ENCODE assay signal across 19 cellular contexts in the genomic region with DNA sequence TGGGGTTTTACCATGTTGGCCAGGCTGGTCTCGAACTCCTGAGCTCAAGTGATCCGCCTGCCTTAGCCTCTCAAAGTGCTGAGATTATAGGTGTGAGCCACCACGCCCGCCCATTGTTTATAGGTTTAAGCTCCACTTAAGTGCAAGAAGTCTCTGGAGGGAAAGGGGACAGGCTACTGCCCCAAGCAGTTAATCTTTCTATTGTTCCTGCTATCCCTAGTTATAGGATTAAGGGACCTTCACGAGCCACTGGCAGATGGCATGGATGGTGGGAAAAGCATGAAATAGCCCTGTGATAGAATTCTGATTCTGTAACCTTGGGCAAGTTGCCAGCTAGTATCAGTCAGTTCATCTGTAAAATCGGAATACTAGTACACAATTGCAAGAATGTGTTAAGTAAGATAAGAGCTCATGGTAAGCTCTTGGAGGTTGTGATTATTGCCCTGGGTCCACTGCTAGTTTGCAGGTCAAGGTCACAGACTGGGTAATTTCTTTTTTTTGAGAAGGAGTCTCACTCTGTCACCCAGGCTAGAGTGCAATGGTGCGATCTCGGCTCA. TPM values are rescaled to one million over a fixed set of nuclear protein-coding genes. Genes with fewer than 3 reads are reported as not detected.
DNase-seq lines count a peak whose midpoint lies in the region; ATAC-seq and TF ChIP-seq lines count a peak whose summit lies in the region.
"Had no signal": no experiment of that assay in that cellular context is flagged by ENCODE, and none has a peak within 500 bp of the region (broad histone marks: within the 10 kb centered on the region; RNA-seq: fewer than 3 reads in every experiment).

No MANE protein-coding gene starts in this region.

- peak overlapping the region; percentile 42 for H3K27ac Mint-ChIP-seq in activated T-cell treated with anti-CD3 and anti-CD28 coated beads, Interleukin-2, amount 50 U/mL, for 72 hours
- H3K27ac Mint-ChIP-seq: GM23338, HFFc6 had no signal

- ATAC-seq in activated T-cell treated with anti-CD3 and anti-CD28 coated beads, Interleukin-2, amount 50 U/mL, for 72 hours (replicated peaks in 1 of 2) = no peak
- ATAC-seq: GM12878, GM23338 had no signal

- no peak overlapping the region for H3K4me3 Mint-ChIP-seq in activated T-cell treated with anti-CD3 and anti-CD28 coated beads, Interleukin-2, amount 50 U/mL, for 72 hours
- H3K4me3 Mint-ChIP-seq: CD8-positive, alpha-beta memory T cell; GM23338; HFFc6 had no signal

- H3K27ac ChIP-seq in WERI-Rb-1 (no peak overlapping the region), mesendoderm (ENCODE audit: low read depth, low read length) (no peak overlapping the region)
- H3K27ac ChIP-seq: 22Rv1, BLaER1, HL-60 had no signal

- H3K36me3 ChIP-seq in WERI-Rb-1 (no peaks in the 10 kb centered on the region), mesendoderm (ENCODE audit: control insufficient read depth, insufficient read depth, low read length) (no peaks in the 10 kb centered on the region)
- H3K36me3 ChIP-seq: BLaER1 had no signal

- TF ChIP-seq CTCF in WERI-Rb-1 (IDR thresholded peaks at IDR 0.05; ENCODE audit: low read depth, low read length) = no peak

- peaks cover 9% of the 10 kb centered on the region for H3K4me1 Mint-ChIP-seq in activated T-cell treated with anti-CD3 and anti-CD28 coated beads, Interleukin-2, amount 50 U/mL, for 72 hours (ENCODE audit: low read depth)

- no peak overlapping the region for H2AK5ac ChIP-seq in mesendoderm (ENCODE audit: low read length)

- H3K9me3 ChIP-seq in WERI-Rb-1 (ENCODE audit: severe bottlenecking) = no peaks in the 10 kb centered on the region
- H3K9me3 ChIP-seq: BLaER1, Caco-2 had no signal

- no peak overlapping the region for H3K9ac ChIP-seq in mesendoderm (ENCODE audit: low read length)
- H3K9ac ChIP-seq: BLaER1 had no signal

- H3K9me3 Mint-ChIP-seq in activated T-cell treated with anti-CD3 and anti-CD28 coated beads, Interleukin-2, amount 50 U/mL, for 72 hours = no peaks in the 10 kb centered on the region
- H3K9me3 Mint-ChIP-seq: CD8-positive, alpha-beta memory T cell; GM23338; H9; HFFc6 had no signal

- H2BK120ac ChIP-seq in mesendoderm (ENCODE audit: low read depth, low read length) = no peak overlapping the region

- H3K4me2 ChIP-seq in mesendoderm (ENCODE audit: low read length) = no peak overlapping the region
- H3K4me2 ChIP-seq: BLaER1, GM23338 had no signal

- H3K79me2 ChIP-seq in mesendoderm (ENCODE audit: control insufficient read depth, insufficient read depth, low read length) = peaks cover 9% of the 10 kb centered on the region

- peaks cover 2% of the 10 kb centered on the region for H3K79me1 ChIP-seq in mesendoderm (ENCODE audit: low read length)

- H3K36me3 Mint-ChIP-seq in activated T-cell treated with anti-CD3 and anti-CD28 coated beads, Interleukin-2, amount 50 U/mL, for 72 hours (ENCODE audit: insufficient read depth in 2 of 2) = peaks cover 0 to under 1% of the 10 kb centered on the region in 2 donors
- H3K36me3 Mint-ChIP-seq: CD8-positive, alpha-beta memory T cell had no signal

- no peak overlapping the region for H2BK5ac ChIP-seq in mesendoderm (ENCODE audit: low read length)

- no peak overlapping the region for H3K18ac ChIP-seq in mesendoderm (ENCODE audit: low read length)

- peaks cover 23% of the 10 kb centered on the region for H3K27me3 Mint-ChIP-seq in activated T-cell treated with anti-CD3 and anti-CD28 coated beads, Interleukin-2, amount 50 U/mL, for 72 hours (ENCODE audit: low read depth)

- no peak overlapping the region for H4K8ac ChIP-seq in mesendoderm (ENCODE audit: low read depth, low read length)

- H4K5ac ChIP-seq in mesendoderm (ENCODE audit: low read length) = no peak overlapping the region

- H3K23ac ChIP-seq in mesendoderm (ENCODE audit: low read length) = no peak overlapping the region

- H3K56ac ChIP-seq in mesendoderm (ENCODE audit: low read length) = no peak overlapping the region

- WGBS in mesendoderm (ENCODE audit: extremely low coverage, insufficient coverage, low lambda C conversion rate) = no CpG with 5 or more reads among the region's 8 CpGs

- peaks cover 14% of the 10 kb centered on the region for H3K4me1 ChIP-seq in mesendoderm (ENCODE audit: control insufficient read depth, low read depth, low read length)
- H3K4me1 ChIP-seq: Caco-2 had no signal

- no peak overlapping the region for H2BK15ac ChIP-seq in mesendoderm (replicated peaks; ENCODE audit: low read depth)

- no peak for DNase-seq in activated T-cell treated with anti-CD3 and anti-CD28 coated beads, Interleukin-2, amount 50 U/mL, for 72 hours
- DNase-seq in activated T-cell treated with anti-CD3 and anti-CD28 coated beads, Interleukin-2, amount 50 U/mL, for 48 hours = no peak
- peak; percentile 63 for DNase-seq in NCI-H524 treated with DMSO at 0.1 percent for 48 hours (lab: John Stamatoyannopoulos, UW)
- peak; percentile 74 for DNase-seq in WERI-Rb-1
- peak; percentile 85 for DNase-seq in mesendoderm
- no peak for DNase-seq in HK-2 (ENCODE audit: unreplicated experiment)
- DNase-seq in NCI-H146 (lab: John Stamatoyannopoulos, UW) = no peak
- no peak for DNase-seq in NCI-H2227 (lab: John Stamatoyannopoulos, UW; ENCODE audit: unreplicated experiment)
- DNase-seq: AML-193; Caco-2; CD8-positive, alpha-beta memory T cell; DMS79; H9; HFFc6 had no signal

- H3K4me3 ChIP-seq in WERI-Rb-1 (ENCODE audit: low read depth, low read length) (no peak overlapping the region), mesendoderm (ENCODE audit: low read length) (no peak overlapping the region)
- H3K4me3 ChIP-seq: BLaER1, GM12878, GM23338 had no signal

- H3K4ac ChIP-seq in mesendoderm (ENCODE audit: low read depth, low read length) = no peak overlapping the region

- no peaks in the 10 kb centered on the region for H3K27me3 ChIP-seq in WERI-Rb-1 (ENCODE audit: insufficient read depth, low read depth, severe bottlenecking)
- H3K27me3 ChIP-seq in mesendoderm (ENCODE audit: insufficient read depth, low read length, poor library complexity) = no peaks in the 10 kb centered on the region

RNA-seq across cellular contexts. Expression of a gene that starts 5.3 kb away (rescaled TPM):
- total RNA-seq in activated T-cell treated with anti-CD3 and anti-CD28 coated beads, Interleukin-2, amount 50 U/mL, for 72 hours = under 1 TPM in 1 of 2 donors, not detected in 1; 0.14 TPM
- polyA plus RNA-seq in mesendoderm (2013, experiment 1 of 2) = 252 TPM
- polyA plus RNA-seq in mesendoderm (2013, experiment 2 of 2) = 256 TPM
- total RNA-seq: CD8-positive, alpha-beta memory T cell had no signal
- polyA plus RNA-seq: CD8-positive, alpha-beta memory T cell had no signal

RNA-seq across cellular contexts. Expression of a gene that starts 44.8 kb away (rescaled TPM):
- 10 to 100 TPM; 33.3 to 39.7 TPM for total RNA-seq in activated T-cell treated with anti-CD3 and anti-CD28 coated beads, Interleukin-2, amount 50 U/mL, for 72 hours
- polyA plus RNA-seq in mesendoderm (2013, experiment 1 of 2) = 35.6 TPM
- polyA plus RNA-seq in mesendoderm (2013, experiment 2 of 2) = 34.6 TPM

Comparison
In these comparisons a context has a peak if more than half of its experiments do, and no peak if none do; other contexts are left out.
1. DNase-seq: peak in NCI-H524 treated with DMSO at 0.1 percent for 48 hours (single experiment), WERI-Rb-1 (single experiment) and mesendoderm (single experiment); none in activated T-cell treated with anti-CD3 and anti-CD28 coated beads, Interleukin-2, amount 50 U/mL, for 72 hours (0 of 2), activated T-cell treated with anti-CD3 and anti-CD28 coated beads, Interleukin-2, amount 50 U/mL, for 48 hours (0 of 2), HK-2 (single experiment), NCI-H146 (single experiment) and NCI-H2227 (single experiment).